Comparison of ENCODE assay signal across 28 cellular contexts in genomic region chr21:40886006-40886405, GRCh38. TPM values are rescaled to one million over a fixed set of nuclear protein-coding genes. Genes with fewer than 3 reads are reported as not detected.
"Had no signal": no experiment of that assay in that cellular context is flagged by ENCODE, and none has a peak within 500 bp of the region (broad histone marks: within the 10 kb centered on the region; RNA-seq: fewer than 3 reads in every experiment).

No MANE protein-coding gene starts in this region.

- H3K4me3 ChIP-seq: gastrocnemius medialis, left lung, prostate gland, skin epidermis, spleen, testis, tibial artery had no signal

- H3K4me1 ChIP-seq: gastrocnemius medialis, left lung, prostate gland, spleen, testis, tibial artery had no signal

- H3K36me3 ChIP-seq: gastrocnemius medialis, left lung, prostate gland, spleen, tibial artery had no signal

- DNase-seq: cortex of kidney; effector memory CD8-positive, alpha-beta T cell; gastrocnemius medialis; head of caudate nucleus; left cardiac atrium; left lung; mesendoderm; midbrain; naive thymus-derived CD4-positive, alpha-beta T cell; nucleus accumbens; right cardiac atrium; spleen; stimulated activated CD4-positive, alpha-beta T cell treated with anti-CD3 and anti-CD28 coated beads, Interleukin-4, amount 100 ng/mL, for 4 hours; stimulated activated naive CD8-positive, alpha-beta T cell treated with anti-CD3 and anti-CD28 coated beads, Interleukin-15, Interleukin-2, amounts not matched to agents 100 U/mL and 50 U/mL, for 24 hours; substantia nigra; testis; tibial artery had no signal

- H3K27me3 ChIP-seq: gastrocnemius medialis, left lung, spleen, testis, tibial artery had no signal

- FAIRE-seq: endometrium had no signal

- H3K27ac ChIP-seq: gastrocnemius medialis, left lung, prostate gland, skin epidermis, spleen, testis, tibial artery had no signal

- H3K9me3 ChIP-seq: gastrocnemius medialis, left lung, prostate gland, spleen, testis, tibial artery had no signal

- ATAC-seq: effector memory CD8-positive, alpha-beta T cell; gastrocnemius medialis; left cardiac atrium; left lung; naive thymus-derived CD4-positive, alpha-beta T cell; right cardiac atrium; stimulated activated memory B cell treated with anti-CD40 and anti-IgM and Interleukin-4, amounts not matched to agents 10 μg/mL and 1 μg/mL and 100 μg/mL, for 72 hours; stimulated activated naive CD8-positive, alpha-beta T cell treated with anti-CD3 and anti-CD28 coated beads, Interleukin-15, Interleukin-2, amounts not matched to agents 100 U/mL and 50 U/mL, for 24 hours had no signal

RNA-seq across cellular contexts. Expression of gene DSCAM, which starts 39.0 kb away (rescaled TPM):
- total RNA-seq: dermis microvascular lymphatic vessel endothelial cell; fibroblast of villous mesenchyme; glomerular endothelial cell; left cardiac atrium; lower leg skin; lung microvascular endothelial cell; naive thymus-derived CD4-positive, alpha-beta T cell; osteocyte; renal cortical epithelial cell; right cardiac atrium had no signal
- polyA plus RNA-seq: naive thymus-derived CD4-positive, alpha-beta T cell had no signal
